ENCODE assay signal across 7 cellular contexts in the genomic region with DNA sequence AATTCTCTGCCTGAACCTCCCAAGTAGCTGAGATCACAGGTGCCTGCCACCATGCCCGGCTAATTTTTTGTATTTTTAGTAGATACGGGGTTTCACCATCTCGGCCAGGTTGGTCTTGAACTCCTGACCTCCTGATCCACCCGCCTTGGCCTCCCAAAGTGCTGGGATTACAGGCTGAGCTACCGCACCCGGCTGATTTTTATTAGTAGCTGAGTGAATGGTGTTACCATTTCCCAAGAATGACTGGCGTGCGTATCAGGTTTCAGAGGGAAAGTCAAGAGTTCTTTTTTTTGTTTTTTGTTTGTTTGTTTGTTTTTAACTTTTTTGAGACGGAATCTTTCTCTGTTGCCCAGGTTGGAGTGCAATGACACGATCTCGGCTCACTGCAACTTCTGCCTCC. TPM values are rescaled to one million over a fixed set of nuclear protein-coding genes. Genes with fewer than 3 reads are reported as not detected.
A peak's percentile ranks its signal among the peaks of the same experiment; 100 is the strongest.
DNase-seq lines count a peak whose midpoint lies in the region; TF ChIP-seq lines count a peak whose summit lies in the region.
"Not testable (repeated sequence)": the region's sequence is repeated elsewhere in the genome, so short reads cannot be mapped to it uniquely, and the experiment has no call there.

No MANE protein-coding gene starts in this region.

- peak overlapping the region in 3 of 8 donors; percentile 73 to 92 (median 82) for H3K27ac Mint-ChIP-seq in CD8-positive, alpha-beta memory T cell
- H3K27ac Mint-ChIP-seq in activated CD4-positive, alpha-beta T cell treated with anti-CD3 and anti-CD28 coated beads, Interleukin-2, amount 10 ng/mL, durations not matched to agents 24 days and 14 days = peak overlapping the region; percentile 15
- not testable (repeated sequence) for H3K27ac Mint-ChIP-seq in activated naive CD4-positive, alpha-beta T cell treated with anti-CD3 and anti-CD28 coated beads, Interleukin-2, amount 50 U/mL, for 24 hours
- H3K27ac Mint-ChIP-seq in nephron progenitor cell = peak overlapping the region; percentile 21

- not testable (repeated sequence) for H3K4me3 ChIP-seq in CD8-positive, alpha-beta memory T cell (ENCODE audit: low read length); fibroblast of lung (replicated peaks in 1 of 4; ENCODE audit: control extremely low read depth in 1 of 4, insufficient read depth in 1 of 4, low read depth in 3 of 4, low read length in 4 of 4)
- peak overlapping the region; percentile 99 for H3K4me3 ChIP-seq in HFF-Myc (replicated peaks; ENCODE audit: low read depth, low read length)
- H3K4me3 ChIP-seq in OCI-LY7 (ENCODE audit: low read depth, low read length, poor library complexity, severe bottlenecking) = peak overlapping the region; percentile 95

- peaks cover 27% of the 10 kb centered on the region for H3K36me3 ChIP-seq in CD8-positive, alpha-beta memory T cell (ENCODE audit: insufficient read depth, low read length)
- H3K36me3 ChIP-seq in OCI-LY7 (ENCODE audit: insufficient read depth, low read length) (peaks cover 63% of the 10 kb centered on the region), fibroblast of lung (ENCODE audit: control insufficient read depth, insufficient read depth, low read length) (peaks cover 14% of the 10 kb centered on the region)

- BruUV-seq in OCI-LY7 (replicated peaks; lab: Mats Ljungman, UMichigan) = not testable (repeated sequence)

- not testable (repeated sequence) for H3K9ac ChIP-seq in fibroblast of lung (ENCODE audit: insufficient read depth, low read length)

- H3K36me3 Mint-ChIP-seq in CD8-positive, alpha-beta memory T cell = peaks cover 4 to 59% (median 14%) of the 10 kb centered on the region in 3 donors
- peaks cover 56% of the 10 kb centered on the region for H3K36me3 Mint-ChIP-seq in activated CD4-positive, alpha-beta T cell treated with anti-CD3 and anti-CD28 coated beads, Interleukin-2, amount 10 ng/mL, durations not matched to agents 24 days and 14 days (ENCODE audit: low read depth)
- peaks cover 16% of the 10 kb centered on the region for H3K36me3 Mint-ChIP-seq in activated naive CD4-positive, alpha-beta T cell treated with anti-CD3 and anti-CD28 coated beads, Interleukin-2, amount 50 U/mL, for 24 hours
- H3K36me3 Mint-ChIP-seq in nephron progenitor cell (ENCODE audit: low read depth) = peaks cover 29% of the 10 kb centered on the region

- H3K4me3 Mint-ChIP-seq in CD8-positive, alpha-beta memory T cell = peak overlapping the region in 4 of 7 donors; percentile 42 to 99 (median 92)
- peak overlapping the region; percentile 93 for H3K4me3 Mint-ChIP-seq in activated CD4-positive, alpha-beta T cell treated with anti-CD3 and anti-CD28 coated beads, Interleukin-2, amount 10 ng/mL, durations not matched to agents 24 days and 14 days
- peak overlapping the region; percentile 91 for H3K4me3 Mint-ChIP-seq in activated naive CD4-positive, alpha-beta T cell treated with anti-CD3 and anti-CD28 coated beads, Interleukin-2, amount 50 U/mL, for 24 hours
- peak overlapping the region; percentile 59 for H3K4me3 Mint-ChIP-seq in nephron progenitor cell

- not testable (repeated sequence) for H2AFZ ChIP-seq in OCI-LY7 (ENCODE audit: low read length); fibroblast of lung (ENCODE audit: low read length)

- not testable (repeated sequence) for H3K9me3 Mint-ChIP-seq in CD8-positive, alpha-beta memory T cell; activated CD4-positive, alpha-beta T cell treated with anti-CD3 and anti-CD28 coated beads, Interleukin-2, amount 10 ng/mL, durations not matched to agents 24 days and 14 days; activated naive CD4-positive, alpha-beta T cell treated with anti-CD3 and anti-CD28 coated beads, Interleukin-2, amount 50 U/mL, for 24 hours; nephron progenitor cell

- intact Hi-C loops in OCI-LY7 (cut with micrococcal nuclease; ENCODE audit: unreplicated experiment) = loop anchor here (5.0 kb wide), 1 partner anchor 236 kb away; no protein-coding TSS in a partner anchor
- intact Hi-C loops in activated CD4-positive, alpha-beta T cell treated with anti-CD3 and anti-CD28 coated beads, Interleukin-2, amount 10 ng/mL, durations not matched to agents 24 days and 14 days (cut with micrococcal nuclease) = not testable (repeated sequence)

- POLR2A ChIA-PET in CD8-positive, alpha-beta memory T cell (lab: Charles Lee) = not testable (repeated sequence)
- POLR2A ChIA-PET in OCI-LY7 (lab: Charles Lee) = interaction anchor here (1.1 to 1.3 kb wide), 2 partner anchors 10 to 422 kb away, joined by 4 to 6 read pairs; no protein-coding TSS in a partner anchor

- not testable (repeated sequence) for H3K27ac ChIP-seq in CD8-positive, alpha-beta memory T cell (ENCODE audit: low read depth, low read length); OCI-LY7 (ENCODE audit: low read depth, low read length, poor library complexity, severe bottlenecking); fibroblast of lung (ENCODE audit: insufficient read depth, low read length)

- not testable (repeated sequence) for TF ChIP-seq CTCF in HFF-Myc (IDR thresholded peaks at IDR 0.05; ENCODE audit: low read depth, low read length, missing control alignments); OCI-LY7 (conservative IDR thresholded peaks at IDR 0.05; ENCODE audit: low read length); fibroblast of lung (conservative IDR thresholded peaks at IDR 0.05 in 1 of 2, IDR thresholded peaks at IDR 0.05 in 1 of 2; ENCODE audit: low read depth in 1 of 2, low read length in 2 of 2); nephron progenitor cell (IDR thresholded peaks at IDR 0.05)

- peaks cover 57% of the 10 kb centered on the region for H3K79me2 ChIP-seq in OCI-LY7 (ENCODE audit: insufficient read depth, low read depth, low read length)
- H3K79me2 ChIP-seq in fibroblast of lung (ENCODE audit: control insufficient read depth, insufficient read depth, low read length) = peaks cover 38% of the 10 kb centered on the region

- CTCF ChIA-PET in CD8-positive, alpha-beta memory T cell (lab: Charles Lee); OCI-LY7 (lab: Charles Lee; ENCODE audit: unreplicated experiment): not testable (repeated sequence)

- H3K4me2 ChIP-seq in OCI-LY7 (ENCODE audit: low read length) (peak overlapping the region; percentile 81), fibroblast of lung (ENCODE audit: extremely low read depth, insufficient read depth, low read length) (peak overlapping the region; percentile 10)

- not testable (repeated sequence) for H3K9me2 ChIP-seq in OCI-LY7 (ENCODE audit: insufficient read depth, low read length)

- H3K9me3 ChIP-seq in CD8-positive, alpha-beta memory T cell (ENCODE audit: low read length); OCI-LY7 (ENCODE audit: low read length); fibroblast of lung (ENCODE audit: control insufficient read depth, insufficient read depth, low read depth, low read length): not testable (repeated sequence)

- peaks cover 25 to 46% (median 45%) of the 10 kb centered on the region in 3 donors for H3K4me1 Mint-ChIP-seq in CD8-positive, alpha-beta memory T cell
- H3K4me1 Mint-ChIP-seq in activated CD4-positive, alpha-beta T cell treated with anti-CD3 and anti-CD28 coated beads, Interleukin-2, amount 10 ng/mL, durations not matched to agents 24 days and 14 days = peaks cover 21% of the 10 kb centered on the region
- H3K4me1 Mint-ChIP-seq in activated naive CD4-positive, alpha-beta T cell treated with anti-CD3 and anti-CD28 coated beads, Interleukin-2, amount 50 U/mL, for 24 hours = peaks cover 32% of the 10 kb centered on the region
- H3K4me1 Mint-ChIP-seq in nephron progenitor cell = peaks cover 22% of the 10 kb centered on the region

- H4K20me1 ChIP-seq in OCI-LY7 (ENCODE audit: insufficient read depth, low read length); fibroblast of lung (ENCODE audit: control insufficient read depth, extremely low read depth, insufficient read depth, low read length): not testable (repeated sequence)

- DNase-seq in CD8-positive, alpha-beta memory T cell; HFF-Myc (ENCODE audit: extremely low read depth, low read depth); OCI-LY7 (ENCODE audit: low spot score); activated CD4-positive, alpha-beta T cell treated with anti-CD3 and anti-CD28 coated beads, Interleukin-2, amount 10 ng/mL, durations not matched to agents 24 days and 14 days; fibroblast of lung (ENCODE audit: low read depth in 2 of 2); nephron progenitor cell: not testable (repeated sequence)

- not testable (repeated sequence) for H3K4me1 ChIP-seq in CD8-positive, alpha-beta memory T cell (ENCODE audit: insufficient read depth, low read length); fibroblast of lung (ENCODE audit: control insufficient read depth, extremely low read depth, insufficient read depth, low read length)
- peaks cover 30% of the 10 kb centered on the region for H3K4me1 ChIP-seq in OCI-LY7 (ENCODE audit: insufficient read depth, low read length, poor library complexity, severe bottlenecking)

- H3K27me3 ChIP-seq in CD8-positive, alpha-beta memory T cell (ENCODE audit: insufficient read depth, low read length, poor library complexity, severe bottlenecking); fibroblast of lung (ENCODE audit: control insufficient read depth, insufficient read depth, low read length): not testable (repeated sequence)

- H3K27me3 Mint-ChIP-seq in CD8-positive, alpha-beta memory T cell; activated CD4-positive, alpha-beta T cell treated with anti-CD3 and anti-CD28 coated beads, Interleukin-2, amount 10 ng/mL, durations not matched to agents 24 days and 14 days; activated naive CD4-positive, alpha-beta T cell treated with anti-CD3 and anti-CD28 coated beads, Interleukin-2, amount 50 U/mL, for 24 hours; nephron progenitor cell (ENCODE audit: low read depth, poor library complexity): not testable (repeated sequence)

RNA-seq across cellular contexts. Expression of gene DDX55, which starts 1.6 kb away (rescaled TPM):
- 10 to 100 TPM; 46.2 to 53.4 TPM for total RNA-seq in CD8-positive, alpha-beta memory T cell
- 21.1 TPM for polyA plus RNA-seq in CD8-positive, alpha-beta memory T cell
- 56.6 and 78.6 TPM in 2 replicates for total RNA-seq in OCI-LY7 (2014; rRNA removed; shearing (Covaris generic))
- 44.2 and 48.7 TPM in 2 replicates for total RNA-seq in OCI-LY7 (2022)
- total RNA-seq in activated CD4-positive, alpha-beta T cell treated with anti-CD3 and anti-CD28 coated beads, Interleukin-2, amount 10 ng/mL, durations not matched to agents 24 days and 14 days = 68.2 and 72.0 TPM in 2 replicates
- 13.9 and 14.9 TPM in 2 replicates for total RNA-seq in fibroblast of lung
- 11.2 and 17.5 TPM in 2 replicates for polyA plus RNA-seq in fibroblast of lung
- polyA plus RNA-seq in fibroblast of lung (2012) = 8.6 and 12.2 TPM in 2 replicates
- polyA minus RNA-seq in fibroblast of lung (ENCODE audit: low replicate concordance) = 4.9 and 8.1 TPM in 2 replicates

RNA-seq across cellular contexts. Expression of gene TMED2, which starts 19.1 kb away (rescaled TPM):
- 100 to 1,000 TPM; 191 to 194 TPM for total RNA-seq in CD8-positive, alpha-beta memory T cell
- polyA plus RNA-seq in CD8-positive, alpha-beta memory T cell = 314 TPM
- total RNA-seq in OCI-LY7 (2014; rRNA removed; shearing (Covaris generic)) = 89.3 and 94.9 TPM in 2 replicates
- 146 and 154 TPM in 2 replicates for total RNA-seq in OCI-LY7 (2022)
- 174 and 179 TPM in 2 replicates for total RNA-seq in activated CD4-positive, alpha-beta T cell treated with anti-CD3 and anti-CD28 coated beads, Interleukin-2, amount 10 ng/mL, durations not matched to agents 24 days and 14 days
- total RNA-seq in fibroblast of lung = 313 and 384 TPM in 2 replicates
- polyA plus RNA-seq in fibroblast of lung = 324 and 398 TPM in 2 replicates
- polyA plus RNA-seq in fibroblast of lung (2012) = 235 and 252 TPM in 2 replicates
- 34.2 and 57.9 TPM in 2 replicates for polyA minus RNA-seq in fibroblast of lung (ENCODE audit: low replicate concordance)

RNA-seq across cellular contexts. Expression of gene EIF2B1, which starts 30.0 kb away (rescaled TPM):
- total RNA-seq in CD8-positive, alpha-beta memory T cell = 10 to 100 TPM; 91.3 to 99.1 TPM
- 61.1 TPM for polyA plus RNA-seq in CD8-positive, alpha-beta memory T cell
- 60.3 and 93.4 TPM in 2 replicates for total RNA-seq in OCI-LY7 (2014; rRNA removed; shearing (Covaris generic))
- total RNA-seq in OCI-LY7 (2022) (69.8 and 72.8 TPM in 2 replicates), fibroblast of lung (23.1 and 28.0 TPM in 2 replicates)
- total RNA-seq in activated CD4-positive, alpha-beta T cell treated with anti-CD3 and anti-CD28 coated beads, Interleukin-2, amount 10 ng/mL, durations not matched to agents 24 days and 14 days = 81.5 and 84.8 TPM in 2 replicates
- polyA plus RNA-seq in fibroblast of lung = 36.1 and 44.6 TPM in 2 replicates
- polyA plus RNA-seq in fibroblast of lung (2012) = 35.5 and 35.9 TPM in 2 replicates
- polyA minus RNA-seq in fibroblast of lung (ENCODE audit: low replicate concordance) = 13.3 and 29.9 TPM in 2 replicates

RNA-seq across cellular contexts. Expression of gene GTF2H3, which starts 30.1 kb away (rescaled TPM):
- total RNA-seq in CD8-positive, alpha-beta memory T cell = 10 to 100 TPM; 72.0 to 74.6 TPM
- polyA plus RNA-seq in CD8-positive, alpha-beta memory T cell = 24.8 TPM
- 14.3 and 18.1 TPM in 2 replicates for total RNA-seq in OCI-LY7 (2014; rRNA removed; shearing (Covaris generic))
- total RNA-seq in OCI-LY7 (2022) = 49.1 and 51.5 TPM in 2 replicates
- total RNA-seq in activated CD4-positive, alpha-beta T cell treated with anti-CD3 and anti-CD28 coated beads, Interleukin-2, amount 10 ng/mL, durations not matched to agents 24 days and 14 days = 66.8 and 69.7 TPM in 2 replicates
- total RNA-seq in fibroblast of lung = 29.8 and 39.3 TPM in 2 replicates
- polyA plus RNA-seq in fibroblast of lung = 56.3 and 70.1 TPM in 2 replicates
- polyA plus RNA-seq in fibroblast of lung (2012) = 30.1 and 34.3 TPM in 2 replicates
- polyA minus RNA-seq in fibroblast of lung (ENCODE audit: low replicate concordance) = 10.5 and 13.7 TPM in 2 replicates
